In the genomic region with DNA sequence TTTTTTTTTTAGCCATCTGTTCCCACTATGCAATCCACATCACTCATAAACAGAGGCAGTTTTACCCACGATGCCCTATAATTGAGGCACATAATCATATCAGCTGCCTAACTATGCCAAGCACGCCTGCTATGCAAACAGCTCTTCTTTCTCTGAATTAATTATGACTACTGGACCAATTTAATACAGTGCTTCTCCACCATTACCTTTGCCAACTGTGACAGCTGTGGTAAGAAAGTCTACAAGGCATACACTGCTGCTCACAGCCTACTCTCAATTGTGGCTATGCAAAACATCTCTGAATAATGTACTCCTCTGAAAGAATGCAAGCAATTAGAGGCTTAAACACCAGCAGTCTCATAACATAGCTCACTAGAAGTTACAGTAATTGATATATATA, we compare ENCODE assay signal across 18 cellular contexts.
DNase-seq lines count a peak whose midpoint lies in the region; ATAC-seq and TF ChIP-seq lines count a peak whose summit lies in the region.
"Had no signal": no experiment of that assay in that cellular context is flagged by ENCODE, and none has a peak within 500 bp of the region (broad histone marks: within the 10 kb centered on the region; RNA-seq: fewer than 3 reads in every experiment).

No MANE protein-coding gene starts in this region.

- H4K20me1 ChIP-seq in smooth muscle cell (ENCODE audit: low read depth), result no peaks in the 10 kb centered on the region

- H3F3A ChIP-seq in smooth muscle cell (ENCODE audit: low read depth), result no peaks in the 10 kb centered on the region

- 60% methylated on average over 2 of the region's 2 CpGs for WGBS in right cardiac atrium
- 89% methylated on average over 2 of the region's 2 CpGs for WGBS in smooth muscle cell (ENCODE audit: low lambda C conversion rate)

- DNase-seq in NCI-H446 (lab: John Stamatoyannopoulos, UW) (peak; percentile 66 to 87), right cardiac atrium (no peak), smooth muscle cell (lab: John Stamatoyannopoulos, UW; ENCODE audit: unreplicated experiment) (no peak), erythroblast (lab: John Stamatoyannopoulos, UW) (no peak), Peyer's patch (no peak)
- DNase-seq: activated CD4-positive, CD25-positive, alpha-beta regulatory T cell treated with anti-CD3 and anti-CD28 coated beads, Interleukin-2, amount 50 U/mL, for 72 hours; activated CD8-positive, alpha-beta memory T cell treated with anti-CD3 and anti-CD28 coated beads, Interleukin-2, amount 50 U/mL, for 4 hours; CD8-positive, alpha-beta T cell; central memory CD4-positive, alpha-beta T cell; mammary epithelial cell; NCI-H2029 treated with DMSO at 0.1 percent for 48 hours; PC-9 had no signal

- H3K27ac ChIP-seq in right cardiac atrium (ENCODE audit: low read length), result no peak overlapping the region
- H3K27ac ChIP-seq in smooth muscle cell (ENCODE audit: low read depth), result no peak overlapping the region
- H3K27ac ChIP-seq in Peyer's patch, result no peak overlapping the region
- H3K27ac ChIP-seq: neural progenitor cell, PC-9 had no signal

- no peaks in the 10 kb centered on the region for H3K9me3 ChIP-seq in right cardiac atrium (ENCODE audit: control insufficient read depth, low read length)
- H3K9me3 ChIP-seq in smooth muscle cell (replicated peaks; ENCODE audit: low read depth), result no peaks in the 10 kb centered on the region
- H3K9me3 ChIP-seq in Peyer's patch, result no peaks in the 10 kb centered on the region

- intact Hi-C loops in right cardiac atrium (cut with DNase I), result no loop called here

- no peak overlapping the region for H3K4me2 ChIP-seq in smooth muscle cell
- H3K4me2 ChIP-seq: neural progenitor cell, PC-9 had no signal

- ATAC-seq in GM18867 (IDR thresholded peaks at IDR 0.05; ENCODE audit: unreplicated experiment) (peak; percentile 66), HG03025 (IDR thresholded peaks at IDR 0.05; ENCODE audit: low FRiP score, unreplicated experiment) (peak; percentile 54), right cardiac atrium (peak; percentile 41 to 52), HG02981 (IDR thresholded peaks at IDR 0.05; ENCODE audit: unreplicated experiment) (no peak)
- ATAC-seq: activated naive CD4-positive, alpha-beta T cell treated with anti-CD3 and anti-CD28 coated beads, Interleukin-2, amount 50 U/mL, for 72 hours; CD8-positive, alpha-beta T cell; K562 had no signal

- TF ChIP-seq CTCF in smooth muscle cell (IDR thresholded peaks at IDR 0.05; ENCODE audit: borderline replicate concordance, insufficient read depth, poor library complexity, severe bottlenecking) (no peak), Peyer's patch (IDR thresholded peaks at IDR 0.05) (no peak)

- H3K79me2 ChIP-seq in smooth muscle cell (ENCODE audit: low read depth), result no peaks in the 10 kb centered on the region

- H3K36me3 ChIP-seq in smooth muscle cell (ENCODE audit: low read depth) (no peaks in the 10 kb centered on the region), Peyer's patch (no peaks in the 10 kb centered on the region)
- H3K36me3 ChIP-seq: neural progenitor cell had no signal

- no peak overlapping the region for H2AFZ ChIP-seq in smooth muscle cell (ENCODE audit: low read depth)
- H2AFZ ChIP-seq: neural progenitor cell, PC-9 had no signal

- H3K4me3 ChIP-seq in right cardiac atrium (ENCODE audit: low read length) (no peak overlapping the region), smooth muscle cell (no peak overlapping the region), Peyer's patch (no peak overlapping the region)
- H3K4me3 ChIP-seq: K562, neural progenitor cell, PC-9 had no signal

- H3K4me1 ChIP-seq in right cardiac atrium (ENCODE audit: control insufficient read depth, insufficient read depth, low read length) (no peaks in the 10 kb centered on the region), smooth muscle cell (ENCODE audit: low read depth) (no peaks in the 10 kb centered on the region), Peyer's patch (no peaks in the 10 kb centered on the region)
- H3K4me1 ChIP-seq: neural progenitor cell had no signal

- TF ChIP-seq POLR2A in erythroblast (IDR thresholded peaks at IDR 0.05; ENCODE audit: low read length) (no peak), Peyer's patch (IDR thresholded peaks at IDR 0.05) (no peak)

- no peak overlapping the region for H3K9ac ChIP-seq in smooth muscle cell (ENCODE audit: low read depth)
- H3K9ac ChIP-seq: neural progenitor cell had no signal

- H3K27me3 ChIP-seq in right cardiac atrium (ENCODE audit: control insufficient read depth, insufficient read depth) (no peaks in the 10 kb centered on the region), smooth muscle cell (ENCODE audit: low read depth) (no peaks in the 10 kb centered on the region), Peyer's patch (no peaks in the 10 kb centered on the region)
- H3K27me3 ChIP-seq: neural progenitor cell had no signal

Comparison
In these comparisons a context has a peak if more than half of its experiments do, and no peak if none do; other contexts are left out.
1. DNase-seq: peak in NCI-H446 (2 of 2); none in right cardiac atrium (0 of 3), smooth muscle cell (single experiment), erythroblast (0 of 2) and Peyer's patch (0 of 3).